Comparison of ENCODE assay signal across 20 cellular contexts in the genomic region with DNA sequence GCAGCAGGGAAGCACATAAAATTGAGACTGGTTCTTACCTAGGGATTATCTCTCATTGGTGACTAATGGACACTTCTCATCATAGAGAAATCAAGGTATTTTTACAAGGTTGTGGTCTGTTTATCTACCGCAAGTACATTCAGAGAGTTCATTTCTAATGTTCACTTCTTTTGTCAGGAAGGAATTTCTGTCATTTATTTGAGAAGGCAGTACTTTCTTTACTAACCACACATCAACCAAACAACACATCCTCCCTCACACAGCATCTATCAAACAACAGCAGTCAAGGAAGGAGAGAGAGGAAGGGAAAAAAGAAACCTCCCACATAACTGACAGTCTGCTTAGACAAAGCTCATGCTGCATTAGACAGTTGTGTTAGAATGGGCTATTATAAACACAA.
DNase-seq lines count a peak whose midpoint lies in the region; ATAC-seq, FAIRE-seq and TF ChIP-seq lines count a peak whose summit lies in the region.
"Had no signal": no experiment of that assay in that cellular context is flagged by ENCODE, and none has a peak within 500 bp of the region (broad histone marks: within the 10 kb centered on the region; RNA-seq: fewer than 3 reads in every experiment).

No MANE protein-coding gene starts in this region.

- peaks cover 0 to 6% of the 10 kb centered on the region in 2 donors for H3K9me3 Mint-ChIP-seq in stimulated activated naive CD8-positive, alpha-beta T cell treated with anti-CD3 and anti-CD28 coated beads, Interleukin-15, amount 100 ng/mL, for 72 hours
- H3K9me3 Mint-ChIP-seq: natural killer cell treated with Interleukin-12 subunit alpha and Interleukin-12 subunit beta and Interleukin-15 and Interleukin-18, amount 100 ng/mL, for 72 hours had no signal

- no peaks in the 10 kb centered on the region for H3K79me2 ChIP-seq in Karpas-422 (ENCODE audit: low read length)

- H3K4me1 Mint-ChIP-seq in stimulated activated naive CD8-positive, alpha-beta T cell treated with anti-CD3 and anti-CD28 coated beads, Interleukin-15, amount 100 ng/mL, for 72 hours = peaks cover 7% of the 10 kb centered on the region
- H3K4me1 Mint-ChIP-seq: CD14-positive monocyte had no signal

- no peaks in the 10 kb centered on the region for H3K36me3 ChIP-seq in aorta (ENCODE audit: control insufficient read depth in 1 of 2, insufficient read depth in 2 of 2, low read length in 1 of 2)
- H3K36me3 ChIP-seq in Karpas-422 (ENCODE audit: insufficient read depth, low read length) = no peaks in the 10 kb centered on the region
- H3K36me3 ChIP-seq: esophagus muscularis mucosa, sigmoid colon, SJCRH30 had no signal

- no peak for FAIRE-seq in GM12891 (lab: Jason Lieb, UNC)
- FAIRE-seq: colon, G401.6 had no signal

- H3K27me3 ChIP-seq in aorta (ENCODE audit: control insufficient read depth in 1 of 2, insufficient read depth in 2 of 2, low read length in 1 of 2) = no peaks in the 10 kb centered on the region
- 0 out of 2 replicates have a peak, but pooled peaks cover 2% of the 10 kb centered on the region for H3K27me3 ChIP-seq in Karpas-422 (ENCODE audit: low read length)
- H3K27me3 ChIP-seq: esophagus muscularis mucosa, sigmoid colon, SJCRH30 had no signal

- H3K9me2 ChIP-seq in Karpas-422 (replicated peaks; ENCODE audit: insufficient read depth, low read length) = no peaks in the 10 kb centered on the region

- H3K4me3 Mint-ChIP-seq in stimulated activated naive CD8-positive, alpha-beta T cell treated with anti-CD3 and anti-CD28 coated beads, Interleukin-15, amount 100 ng/mL, for 72 hours = peak overlapping the region; percentile 18 to 50
- H3K4me3 Mint-ChIP-seq: activated CD4-positive, alpha-beta T cell treated with anti-CD3 and anti-CD28 coated beads, Interleukin-2, amount 10 ng/mL, durations not matched to agents 24 days and 14 days; CD14-positive monocyte; natural killer cell treated with Interleukin-12 subunit alpha and Interleukin-12 subunit beta and Interleukin-15 and Interleukin-18, amount 100 ng/mL, for 72 hours had no signal

- no peaks in the 10 kb centered on the region for H3K27me3 Mint-ChIP-seq in stimulated activated naive CD8-positive, alpha-beta T cell treated with anti-CD3 and anti-CD28 coated beads, Interleukin-15, amount 100 ng/mL, for 72 hours

- 74 to 81% methylated on average over 1 of the region's 1 CpG for WGBS in aorta, 2 donors

- H3K9ac ChIP-seq in Karpas-422 (ENCODE audit: low read length) = no peak overlapping the region

- intact Hi-C loops in aorta (cut with DNase I) = no loop called here

- H3K4me1 ChIP-seq in aorta (ENCODE audit: control insufficient read depth in 1 of 2, insufficient read depth in 2 of 2, low read length in 2 of 2) (no peaks in the 10 kb centered on the region), Karpas-422 (ENCODE audit: low read length) (no peaks in the 10 kb centered on the region)
- H3K4me1 ChIP-seq: esophagus muscularis mucosa, SJCRH30 had no signal

- H3K27ac Mint-ChIP-seq in stimulated activated naive CD8-positive, alpha-beta T cell treated with anti-CD3 and anti-CD28 coated beads, Interleukin-15, amount 100 ng/mL, for 72 hours = no peak overlapping the region
- H3K27ac Mint-ChIP-seq: activated CD4-positive, alpha-beta T cell treated with anti-CD3 and anti-CD28 coated beads, Interleukin-2, amount 10 ng/mL, durations not matched to agents 24 days and 14 days; CD14-positive monocyte; natural killer cell treated with Interleukin-12 subunit alpha and Interleukin-12 subunit beta and Interleukin-15 and Interleukin-18, amount 100 ng/mL, for 72 hours had no signal

- no peaks in the 10 kb centered on the region for H3K9me3 ChIP-seq in aorta (ENCODE audit: control insufficient read depth, low read length)
- no peaks in the 10 kb centered on the region for H3K9me3 ChIP-seq in Karpas-422 (ENCODE audit: low read length)
- H3K9me3 ChIP-seq: esophagus muscularis mucosa, sigmoid colon, SJCRH30 had no signal

- H3K4me2 ChIP-seq in Karpas-422 (ENCODE audit: low read depth, low read length, poor library complexity, severe bottlenecking) = no peak overlapping the region

- H3K4me3 ChIP-seq in aorta (ENCODE audit: low read length in 2 of 2) (no peak overlapping the region), Karpas-422 (ENCODE audit: low read length) (no peak overlapping the region)
- H3K4me3 ChIP-seq: esophagus muscularis mucosa, sigmoid colon, SJCRH30 had no signal

- DNase-seq in stimulated activated naive CD8-positive, alpha-beta T cell treated with anti-CD3 and anti-CD28 coated beads, Interleukin-15, amount 100 ng/mL, for 72 hours = no peak
- no peak for DNase-seq in stimulated activated naive CD8-positive, alpha-beta T cell treated with anti-CD3 and anti-CD28 coated beads, Interleukin-15, Interleukin-2, amounts not matched to agents 100 U/mL and 50 U/mL, for 24 hours
- peak; percentile 41 for DNase-seq in SW480 (ENCODE audit: low spot score)
- DNase-seq in foreskin melanocyte = peak; percentile 34
- DNase-seq in aorta = no peak
- no peak for DNase-seq in Karpas-422
- no peak for DNase-seq in GM12891 (ENCODE audit: insufficient read length, low spot score)
- DNase-seq: activated CD4-positive, alpha-beta T cell treated with anti-CD3 and anti-CD28 coated beads, Interleukin-2, amount 10 ng/mL, durations not matched to agents 24 days and 14 days; effector memory CD4-positive, alpha-beta T cell; mesendoderm; NCI-H1105 treated with DMSO at 0.1 percent for 48 hours; NCI-H2081 treated with DMSO at 0.1 percent for 48 hours; sigmoid colon; SJCRH30 had no signal

- no peak overlapping the region for H3K27ac ChIP-seq in aorta (ENCODE audit: low read depth in 1 of 2, low read length in 2 of 2)
- no peak overlapping the region for H3K27ac ChIP-seq in Karpas-422 (ENCODE audit: low read length)
- H3K27ac ChIP-seq: esophagus muscularis mucosa, sigmoid colon, SJCRH30 had no signal

- no peak for TF ChIP-seq POLR2A in GM12891 (IDR thresholded peaks at IDR 0.05; ENCODE audit: low read depth, low read length)

- no peak overlapping the region for H2AFZ ChIP-seq in Karpas-422 (ENCODE audit: low read length)

- ATAC-seq in stimulated activated naive CD8-positive, alpha-beta T cell treated with anti-CD3 and anti-CD28 coated beads, Interleukin-15, amount 100 ng/mL, for 72 hours = peak; percentile 68
- ATAC-seq in stimulated activated naive CD8-positive, alpha-beta T cell treated with anti-CD3 and anti-CD28 coated beads, Interleukin-15, Interleukin-2, amounts not matched to agents 100 U/mL and 50 U/mL, for 24 hours = no peak
- ATAC-seq in aorta (ENCODE audit: low FRiP score) (no peak), GM18907 (IDR thresholded peaks at IDR 0.05; ENCODE audit: unreplicated experiment) (no peak)
- ATAC-seq: natural killer cell treated with Interleukin-12 subunit alpha and Interleukin-12 subunit beta and Interleukin-15 and Interleukin-18, amount 100 ng/mL, for 72 hours had no signal

- no peaks in the 10 kb centered on the region for H4K20me1 ChIP-seq in Karpas-422 (ENCODE audit: insufficient read depth, low read depth, low read length)

TF ChIP-seq in GM12891, 5 proteins besides CTCF, POLR2A, EP300 and RAD21:
- TF ChIP-seq TAF1 (IDR thresholded peaks at IDR 0.05; ENCODE audit: low read depth, low read length) (no peak), PAX5 (IDR thresholded peaks at IDR 0.05; ENCODE audit: insufficient read depth, low read length, severe bottlenecking) (no peak), SPI1 (IDR thresholded peaks at IDR 0.05; ENCODE audit: low read depth, low read length) (no peak), POLR2AphosphoS5 (IDR thresholded peaks at IDR 0.05; ENCODE audit: low read depth, low read length) (no peak), POU2F2 (IDR thresholded peaks at IDR 0.05; ENCODE audit: low read depth, low read length) (no peak)
TF ChIP-seq in GM12891: peak in this region for 0.

Comparison
In these comparisons a context has a peak if more than half of its experiments do, and no peak if none do; other contexts are left out.
1. DNase-seq: peak in SW480 (single experiment) and foreskin melanocyte (single experiment); none in stimulated activated naive CD8-positive, alpha-beta T cell treated with anti-CD3 and anti-CD28 coated beads, Interleukin-15, amount 100 ng/mL, for 72 hours (0 of 2), stimulated activated naive CD8-positive, alpha-beta T cell treated with anti-CD3 and anti-CD28 coated beads, Interleukin-15, Interleukin-2, amounts not matched to agents 100 U/mL and 50 U/mL, for 24 hours (single experiment), aorta (0 of 2), Karpas-422 (single experiment) and GM12891 (single experiment).